9 cellular contexts compared by ENCODE assay signal in genomic region chr15:52804526-52805081, GRCh38. TPM values are rescaled to one million over a fixed set of nuclear protein-coding genes. Genes with fewer than 3 reads are reported as not detected.
DNase-seq lines count a peak whose midpoint lies in the region; ATAC-seq, FAIRE-seq and TF ChIP-seq lines count a peak whose summit lies in the region.
"Had no signal": no experiment of that assay in that cellular context is flagged by ENCODE, and none has a peak within 500 bp of the region (broad histone marks: within the 10 kb centered on the region; RNA-seq: fewer than 3 reads in every experiment).

No MANE protein-coding gene starts in this region.

- intact Hi-C loops in CD8-positive, alpha-beta T cell (cut with DNase I, micrococcal nuclease), result no loop called here
- intact Hi-C loops in pancreas (cut with DNase I), result no loop called here

- peaks cover 79% of the 10 kb centered on the region for H3K27me3 Mint-ChIP-seq in CD8-positive, alpha-beta T cell (ENCODE audit: low read depth)

- peaks cover 24% of the 10 kb centered on the region for H3K4me1 Mint-ChIP-seq in CD8-positive, alpha-beta T cell (ENCODE audit: low read depth)

- DNase-seq in CD8-positive, alpha-beta T cell, result no peak
- peak; percentile 33 for DNase-seq in RPMI8226
- no peak for DNase-seq in fibroblast of pulmonary artery (ENCODE audit: low read depth)
- DNase-seq in pancreas, result peak in 4 of 6 donors; percentile 20 to 65 (median 46)
- no peak for DNase-seq in G401 (ENCODE audit: low spot score)
- DNase-seq in middle frontal gyrus (ENCODE audit: extremely low spot score, low spot score), result no peak
- no peak for DNase-seq in COR-L47 (lab: John Stamatoyannopoulos, UW)
- DNase-seq: T1000 had no signal

- CTCF ChIA-PET in CD8-positive, alpha-beta T cell (lab: Charles Lee), result interaction anchor here (1.0 to 1.6 kb wide), 2 partner anchors 8 to 22 kb away, joined by 3 to 5 read pairs; no protein-coding TSS in a partner anchor

- in situ Hi-C loops in G401 (cut with HindIII; ENCODE audit: low sequenced_read_pairs), result no loop called here

- no peak for FAIRE-seq in pancreas (lab: Jason Lieb, UNC)

- POLR2A ChIA-PET in CD8-positive, alpha-beta T cell (lab: Charles Lee), result no interaction called here

- H3K27ac ChIP-seq in CD8-positive, alpha-beta T cell (ENCODE audit: low read depth, low read length), result no peak overlapping the region
- peak overlapping the region; percentile 64 to 90 (median 86) for H3K27ac ChIP-seq in pancreas

- H3K4me3 Mint-ChIP-seq in CD8-positive, alpha-beta T cell, result peak overlapping the region; percentile 82

- WGBS in pancreas, 2 donors, result 14 to 27% methylated on average over 25 of the region's 25 CpGs

- peak overlapping the region; percentile 44 for H3K4me3 ChIP-seq in CD8-positive, alpha-beta T cell (ENCODE audit: low read depth, low read length)
- H3K4me3 ChIP-seq in fibroblast of pulmonary artery (replicated peaks; ENCODE audit: low read depth, low read length) (peak overlapping the region; percentile 7), pancreas (peak overlapping the region in 3 of 4 donors; percentile 8 to 45 (median 32))

- no peaks in the 10 kb centered on the region for H3K9me3 ChIP-seq in CD8-positive, alpha-beta T cell (ENCODE audit: low read length)
- H3K9me3 ChIP-seq in pancreas, result no peaks in the 10 kb centered on the region

- H3K27me3 ChIP-seq in CD8-positive, alpha-beta T cell (ENCODE audit: insufficient read depth, low read length), result peaks cover 74% of the 10 kb centered on the region
- no peaks in the 10 kb centered on the region for H3K27me3 ChIP-seq in pancreas

- no peaks in the 10 kb centered on the region for H3K36me3 Mint-ChIP-seq in CD8-positive, alpha-beta T cell

- no peaks in the 10 kb centered on the region for H3K9me3 Mint-ChIP-seq in CD8-positive, alpha-beta T cell

- H3K4me1 ChIP-seq in CD8-positive, alpha-beta T cell (ENCODE audit: insufficient read depth, low read length), result peaks cover 29% of the 10 kb centered on the region
- H3K4me1 ChIP-seq in pancreas, result peaks cover 19 to 44% (median 31%) of the 10 kb centered on the region in 3 donors

- no peak for TF ChIP-seq CTCF in CD8-positive, alpha-beta T cell (IDR thresholded peaks at IDR 0.05)
- TF ChIP-seq CTCF in fibroblast of pulmonary artery (IDR thresholded peaks at IDR 0.05; ENCODE audit: low read length, missing control alignments) (no peak), pancreas (IDR thresholded peaks at IDR 0.05) (no peak)

- no peak overlapping the region for H3K27ac Mint-ChIP-seq in CD8-positive, alpha-beta T cell

- ATAC-seq in CD8-positive, alpha-beta T cell, result peak; percentile 13
- ATAC-seq in pancreas (peak; percentile 2 to 29 (median 10)), HG03565 (IDR thresholded peaks at IDR 0.05; ENCODE audit: unreplicated experiment) (no peak)

- no peaks in the 10 kb centered on the region for H3K36me3 ChIP-seq in CD8-positive, alpha-beta T cell (ENCODE audit: insufficient read depth, low read length)
- H3K36me3 ChIP-seq in pancreas, result no peaks in the 10 kb centered on the region

RNA-seq across cellular contexts. Expression of gene ONECUT1, which starts 14.5 kb away (rescaled TPM):
- total RNA-seq in CD8-positive, alpha-beta T cell, result not detected
- total RNA-seq in pancreas, result 10 to 100 TPM; 30.4 to 56.2 (median 37.7) TPM
- polyA plus RNA-seq in pancreas, result 10 to 100 TPM in 1 of 2 donors, 1 to 10 TPM in 1; 8.0 to 36.2 TPM
- total RNA-seq in G401 (2014; rRNA removed; shearing (Covaris generic)), result not detected in 2 replicates

Comparison
In these comparisons a context has a peak if more than half of its experiments do, and no peak if none do; other contexts are left out.
1. DNase-seq: peak in RPMI8226 (single experiment) and pancreas (4 of 6); none in CD8-positive, alpha-beta T cell (0 of 7), fibroblast of pulmonary artery (single experiment), G401 (single experiment), middle frontal gyrus (single experiment) and COR-L47 (single experiment).
2. RNA of gene ONECUT1, which starts 14.5 kb away (total RNA-seq): 30.4 to 56.2 TPM in pancreas; not detected in CD8-positive, alpha-beta T cell and not detected in G401; every median in the first group is over 10 times any median in the second.
3. Peak in every context shown above with its lines, with median percentiles within 50 percentile points of each other: H3K4me3 ChIP-seq.